ENCODE assay signal across 32 cellular contexts in the genomic region with DNA sequence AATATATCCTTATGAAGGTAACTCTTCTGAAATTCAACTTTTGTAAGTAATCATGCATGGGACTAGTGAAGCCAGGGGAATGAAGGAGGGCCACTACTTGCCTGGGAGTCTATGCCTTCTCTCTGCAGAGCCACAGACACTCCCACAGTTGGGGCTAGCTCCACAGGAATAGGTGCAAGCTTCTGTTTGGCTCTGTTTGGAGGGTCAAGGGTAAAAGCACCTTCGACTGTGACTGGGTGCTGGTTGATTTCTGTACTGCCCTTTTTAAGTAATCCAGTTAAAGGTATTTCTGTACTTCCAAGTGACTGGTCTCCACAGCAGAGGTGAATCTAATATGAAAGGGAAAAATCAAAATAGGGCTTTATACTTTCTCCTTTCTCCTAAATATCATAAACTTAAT.
"Had no signal": no experiment of that assay in that cellular context is flagged by ENCODE, and none has a peak within 500 bp of the region (broad histone marks: within the 10 kb centered on the region; RNA-seq: fewer than 3 reads in every experiment).

No MANE protein-coding gene starts in this region.

- DNase-seq: activated B cell treated with CpG ODN at 0.5 μM for 24 hours; activated CD4-positive, alpha-beta T cell treated with anti-CD3 and anti-CD28 coated beads for 48 hours; activated CD4-positive, alpha-beta T cell treated with anti-CD3 and anti-CD28 coated beads, Interleukin-2, amount 50 U/mL, for 1 hour; activated CD4-positive, alpha-beta T cell treated with anti-CD3 and anti-CD28 coated beads, Interleukin-2, amount 50 U/mL, for 48 hours; activated CD8-positive, alpha-beta memory T cell treated with anti-CD3 and anti-CD28 coated beads for 24 hours; activated CD8-positive, alpha-beta T cell treated with anti-CD3 and anti-CD28 coated beads for 36 hours; activated effector memory CD4-positive, alpha-beta T cell treated with anti-CD3 and anti-CD28 coated beads, Interleukin-2, amount 50 U/mL, for 16 hours; activated naive CD4-positive, alpha-beta T cell treated with anti-CD3 and anti-CD28 coated beads for 36 hours; activated naive CD8-positive, alpha-beta T cell treated with anti-CD3 and anti-CD28 coated beads, Interleukin-2, amount 10 ng/mL, durations not matched to agents 7 days and 5 days; activated T-cell treated with anti-CD3 and anti-CD28 coated beads, Interleukin-2, amount 50 U/mL, for 1 hour; activated T-cell treated with anti-CD3 and anti-CD28 coated beads, Interleukin-2, amount 50 U/mL, for 48 hours; amniotic stem cell; anterior cingulate cortex; brain microvascular endothelial cell; dorsolateral prefrontal cortex; effector memory CD4-positive, alpha-beta T cell; endodermal cell; foreskin fibroblast; head of caudate nucleus; T-helper 1 cell; T-helper 17 cell; T1000; WERI-Rb-1 had no signal

- H3K9me3 Mint-ChIP-seq: activated B cell treated with CpG ODN at 0.5 μM for 24 hours; activated CD8-positive, alpha-beta T cell treated with anti-CD3 and anti-CD28 coated beads for 36 hours; activated naive CD4-positive, alpha-beta T cell treated with anti-CD3 and anti-CD28 coated beads for 36 hours; activated naive CD4-positive, alpha-beta T cell treated with anti-CD3 and anti-CD28 coated beads, Interleukin-2, amount 50 U/mL, for 24 hours; activated naive CD8-positive, alpha-beta T cell treated with anti-CD3 and anti-CD28 coated beads, Interleukin-2, amount 10 ng/mL, durations not matched to agents 7 days and 5 days; activated T-helper 1 cell treated with anti-CD3 and anti-CD28 coated beads, Interleukin-12 subunit alpha, Interleukin-12 subunit beta, Interleukin-2, Interleukin-4 antibody, amounts not matched to agents 30 ng/mL and 10 ng/mL and 1 ng/mL, durations not matched to agents 14 hours and 24 hours and 36 hours; activated T-helper 2 cell treated with anti-CD3 and anti-CD28 coated beads, Interferon-gamma antibody, Interleukin-2, Interleukin-4, amounts not matched to agents 10 μg/mL and 5 μg/mL and 100 μg/mL, durations not matched to agents 14 hours and 24 hours and 36 hours; central memory CD8-positive, alpha-beta T cell; dendritic cell treated with granulocyte-macrophage colony-stimulating factor and Interleukin-4, amounts not matched to agents 40 ng/mL and 50 ng/mL, for 4 days; endodermal cell; T-helper 2 cell treated with Interferon-gamma antibody and Interleukin-4, amounts not matched to agents 5 μg/mL and 100 μg/mL, for 36 hours had no signal

- H3K4me3 ChIP-seq: coronary artery, dorsolateral prefrontal cortex had no signal

- H3K27me3 ChIP-seq: brain microvascular endothelial cell, dorsolateral prefrontal cortex had no signal

- H3K27ac ChIP-seq: brain microvascular endothelial cell, coronary artery, dorsolateral prefrontal cortex, WERI-Rb-1 had no signal

- H3K4me1 Mint-ChIP-seq: activated B cell treated with CpG ODN at 0.5 μM for 24 hours; activated naive CD4-positive, alpha-beta T cell treated with anti-CD3 and anti-CD28 coated beads, Interleukin-2, amount 50 U/mL, for 24 hours; activated naive CD8-positive, alpha-beta T cell treated with anti-CD3 and anti-CD28 coated beads, Interleukin-2, amount 10 ng/mL, durations not matched to agents 7 days and 5 days; central memory CD8-positive, alpha-beta T cell; endodermal cell had no signal

- H3K4me3 Mint-ChIP-seq: activated B cell treated with CpG ODN at 0.5 μM for 24 hours; activated CD8-positive, alpha-beta T cell treated with anti-CD3 and anti-CD28 coated beads for 36 hours; activated naive CD4-positive, alpha-beta T cell treated with anti-CD3 and anti-CD28 coated beads for 36 hours; activated naive CD4-positive, alpha-beta T cell treated with anti-CD3 and anti-CD28 coated beads, Interleukin-2, amount 50 U/mL, for 24 hours; activated naive CD8-positive, alpha-beta T cell treated with anti-CD3 and anti-CD28 coated beads, Interleukin-2, amount 10 ng/mL, durations not matched to agents 7 days and 5 days; activated T-helper 1 cell treated with anti-CD3 and anti-CD28 coated beads, Interleukin-12 subunit alpha, Interleukin-12 subunit beta, Interleukin-2, Interleukin-4 antibody, amounts not matched to agents 30 ng/mL and 10 ng/mL and 1 ng/mL, durations not matched to agents 14 hours and 24 hours and 36 hours; central memory CD8-positive, alpha-beta T cell; dendritic cell treated with granulocyte-macrophage colony-stimulating factor and Interleukin-4, amounts not matched to agents 40 ng/mL and 50 ng/mL, for 4 days; endodermal cell; T-helper 17 cell; T-helper 2 cell treated with Interferon-gamma antibody and Interleukin-4, amounts not matched to agents 5 μg/mL and 100 μg/mL, for 36 hours had no signal

- ATAC-seq: activated CD4-positive, CD25-positive, alpha-beta regulatory T cell treated with anti-CD3 and anti-CD28 coated beads, Interleukin-2, amount 50 U/mL, for 24 hours; activated CD8-positive, alpha-beta T cell treated with anti-CD3 and anti-CD28 coated beads for 36 hours; esophagus mucosa; T-helper 17 cell had no signal

- H3K27me3 Mint-ChIP-seq: activated B cell treated with CpG ODN at 0.5 μM for 24 hours; activated CD8-positive, alpha-beta T cell treated with anti-CD3 and anti-CD28 coated beads for 36 hours; activated naive CD4-positive, alpha-beta T cell treated with anti-CD3 and anti-CD28 coated beads, Interleukin-2, amount 50 U/mL, for 24 hours; activated naive CD8-positive, alpha-beta T cell treated with anti-CD3 and anti-CD28 coated beads, Interleukin-2, amount 10 ng/mL, durations not matched to agents 7 days and 5 days; central memory CD8-positive, alpha-beta T cell; dendritic cell treated with granulocyte-macrophage colony-stimulating factor and Interleukin-4, amounts not matched to agents 40 ng/mL and 50 ng/mL, for 4 days; T-helper 17 cell had no signal

- H3K27ac Mint-ChIP-seq: activated B cell treated with CpG ODN at 0.5 μM for 24 hours; activated CD8-positive, alpha-beta T cell treated with anti-CD3 and anti-CD28 coated beads for 36 hours; activated naive CD4-positive, alpha-beta T cell treated with anti-CD3 and anti-CD28 coated beads for 36 hours; activated naive CD4-positive, alpha-beta T cell treated with anti-CD3 and anti-CD28 coated beads, Interleukin-2, amount 50 U/mL, for 24 hours; activated naive CD8-positive, alpha-beta T cell treated with anti-CD3 and anti-CD28 coated beads, Interleukin-2, amount 10 ng/mL, durations not matched to agents 7 days and 5 days; activated T-helper 1 cell treated with anti-CD3 and anti-CD28 coated beads, Interleukin-12 subunit alpha, Interleukin-12 subunit beta, Interleukin-2, Interleukin-4 antibody, amounts not matched to agents 30 ng/mL and 10 ng/mL and 1 ng/mL, durations not matched to agents 14 hours and 24 hours and 36 hours; activated T-helper 2 cell treated with anti-CD3 and anti-CD28 coated beads, Interferon-gamma antibody, Interleukin-2, Interleukin-4, amounts not matched to agents 10 μg/mL and 5 μg/mL and 100 μg/mL, durations not matched to agents 14 hours and 24 hours and 36 hours; dendritic cell treated with granulocyte-macrophage colony-stimulating factor and Interleukin-4, amounts not matched to agents 40 ng/mL and 50 ng/mL, for 4 days; endodermal cell; T-helper 17 cell; T-helper 2 cell treated with Interferon-gamma antibody and Interleukin-4, amounts not matched to agents 5 μg/mL and 100 μg/mL, for 36 hours had no signal
